Comparison of ENCODE assay signal across 8 cellular contexts in genomic region chr5:131382407-131383395, GRCh38.
A peak's percentile ranks its signal among the peaks of the same experiment; 100 is the strongest.
DNase-seq lines count a peak whose midpoint lies in the region; ATAC-seq and TF ChIP-seq lines count a peak whose summit lies in the region.

No MANE protein-coding gene starts in this region.

- ATAC-seq in GM18508 (IDR thresholded peaks at IDR 0.05; ENCODE audit: insufficient read depth, unreplicated experiment) = peak; percentile 47
- peak; percentile 51 for ATAC-seq in HG02870 (IDR thresholded peaks at IDR 0.05; ENCODE audit: unreplicated experiment)
- peak; percentile 66 for ATAC-seq in effector memory CD8-positive, alpha-beta T cell (replicated peaks)
- ATAC-seq in natural killer cell = peak; percentile 68 to 89 (median 78)

- H3K27me3 Mint-ChIP-seq in effector memory CD8-positive, alpha-beta T cell = no peaks in the 10 kb centered on the region
- no peaks in the 10 kb centered on the region for H3K27me3 Mint-ChIP-seq in natural killer cell (ENCODE audit: low read depth in 2 of 2)

- peak; percentile 67 for DNase-seq in CD1c-positive myeloid dendritic cell (ENCODE audit: extremely low spot score)
- DNase-seq in NCI-H1694 treated with DMSO at 0.1 percent for 48 hours (lab: John Stamatoyannopoulos, UW) = peak; percentile 5
- DNase-seq in T-helper 2 cell = peak in 3 of 5 experiments; percentile 35 to 95 (median 72)
- peak; percentile 50 to 58 (median 51) for DNase-seq in effector memory CD8-positive, alpha-beta T cell
- DNase-seq in natural killer cell = peak; percentile 30
- no peak for DNase-seq in dedifferentiated amniotic fluid mesenchymal stem cell (ENCODE audit: extremely low spot score)

- peak overlapping the region; percentile 92 to 97 for H3K27ac Mint-ChIP-seq in effector memory CD8-positive, alpha-beta T cell
- H3K27ac Mint-ChIP-seq in natural killer cell = peak overlapping the region; percentile 89 to 95

- peak; percentile 74 for TF ChIP-seq CTCF in natural killer cell (IDR thresholded peaks at IDR 0.05)

- no peaks in the 10 kb centered on the region for H3K9me3 Mint-ChIP-seq in effector memory CD8-positive, alpha-beta T cell
- H3K9me3 Mint-ChIP-seq in natural killer cell = no peaks in the 10 kb centered on the region

- peaks cover 40 to 62% of the 10 kb centered on the region in 2 donors for H3K4me1 Mint-ChIP-seq in effector memory CD8-positive, alpha-beta T cell (ENCODE audit: low read depth in 2 of 2)
- peaks cover 65 to 66% of the 10 kb centered on the region in 2 donors for H3K4me1 Mint-ChIP-seq in natural killer cell

- intact Hi-C loops in natural killer cell (cut with micrococcal nuclease) = loop anchor here (1.0 to 5.0 kb wide), 7 partner anchors 44 to 218 kb away; partner anchors contain the start of gene CDC42SE2

- H3K4me3 Mint-ChIP-seq in effector memory CD8-positive, alpha-beta T cell = peak overlapping the region; percentile 31 to 68
- peak overlapping the region; percentile 60 for H3K4me3 Mint-ChIP-seq in natural killer cell

- H3K36me3 Mint-ChIP-seq in effector memory CD8-positive, alpha-beta T cell (ENCODE audit: insufficient read depth) = peaks cover 78% of the 10 kb centered on the region
- H3K36me3 Mint-ChIP-seq in natural killer cell = peaks cover 13% of the 10 kb centered on the region
